2 cellular contexts compared by ENCODE assay signal in genomic region chr16:53084141-53084541, GRCh38.
TF ChIP-seq lines count a peak whose summit lies in the region.

No MANE protein-coding gene starts in this region.

TF ChIP-seq in IMR-90, 13 proteins besides CTCF, POLR2A, EP300 and RAD21:
- TF ChIP-seq BHLHE40 (IDR thresholded peaks at IDR 0.05; ENCODE audit: low read depth, low read length) = no peak
- TF ChIP-seq FOS (IDR thresholded peaks at IDR 0.05; ENCODE audit: low read depth, low read length) = no peak
- TF ChIP-seq NFE2L2 (IDR thresholded peaks at IDR 0.05; ENCODE audit: low read depth, low read length) = no peak
- no peak for TF ChIP-seq MAZ (IDR thresholded peaks at IDR 0.05; ENCODE audit: borderline replicate concordance, low read depth, low read length)
- no peak for TF ChIP-seq MAFK (IDR thresholded peaks at IDR 0.05; ENCODE audit: low read depth, low read length)
- TF ChIP-seq CHD1 (IDR thresholded peaks at IDR 0.05; ENCODE audit: low read depth, low read length) = no peak

TF ChIP-seq in GM12891, 5 proteins besides CTCF, POLR2A, EP300 and RAD21:
- TF ChIP-seq POU2F2 (IDR thresholded peaks at IDR 0.05; ENCODE audit: low read depth, low read length) (no peak), TAF1 (IDR thresholded peaks at IDR 0.05; ENCODE audit: low read depth, low read length) (no peak), PAX5 (IDR thresholded peaks at IDR 0.05; ENCODE audit: insufficient read depth, low read length, severe bottlenecking) (no peak)
TF ChIP-seq in GM12891: peak in this region for 0.
